ENCODE assay signal across 9 cellular contexts in genomic region chr18:395481-396250, GRCh38.
DNase-seq lines count a peak whose midpoint lies in the region; ATAC-seq, FAIRE-seq and TF ChIP-seq lines count a peak whose summit lies in the region.
"Had no signal": no experiment of that assay in that cellular context is flagged by ENCODE, and none has a peak within 500 bp of the region (broad histone marks: within the 10 kb centered on the region; RNA-seq: fewer than 3 reads in every experiment).

No MANE protein-coding gene starts in this region.

- peak overlapping the region; percentile 64 for H3K27ac Mint-ChIP-seq in type B pancreatic cell
- H3K27ac Mint-ChIP-seq: activated T-cell treated with anti-CD3 and anti-CD28 coated beads, Interleukin-2, amount 50 U/mL, for 72 hours; T-helper 2 cell treated with Interferon-gamma antibody and Interleukin-4, amounts not matched to agents 5 μg/mL and 100 μg/mL, for 36 hours had no signal

- WGBS in hepatocyte (ENCODE audit: low lambda C conversion rate, missing lambda C conversion rate): 46% methylated on average over 12 of the region's 12 CpGs

- TF ChIP-seq POLR2A in GM12891 (IDR thresholded peaks at IDR 0.05; ENCODE audit: low read depth, low read length): no peak

- H3K27ac ChIP-seq in hepatocyte: peak overlapping the region; percentile 85

- FAIRE-seq in HTR-8/SVneo (lab: Jason Lieb, UNC) (peak; percentile 60), GM12891 (lab: Jason Lieb, UNC) (no peak)

- peaks cover 65% of the 10 kb centered on the region for H3K4me1 ChIP-seq in hepatocyte (ENCODE audit: insufficient read depth)

- H3K27me3 Mint-ChIP-seq in type B pancreatic cell: peaks cover 4% of the 10 kb centered on the region

- no peaks in the 10 kb centered on the region for H3K9me2 ChIP-seq in hepatocyte (replicated peaks; ENCODE audit: insufficient read depth)

- H3K9me3 ChIP-seq in hepatocyte (ENCODE audit: low read depth): no peaks in the 10 kb centered on the region

- TF ChIP-seq CTCF in hepatocyte (IDR thresholded peaks at IDR 0.05; ENCODE audit: poor library complexity) (no peak), type B pancreatic cell (conservative IDR thresholded peaks at IDR 0.05) (no peak)

- H3K4me1 Mint-ChIP-seq in type B pancreatic cell (ENCODE audit: unreplicated experiment): peaks cover 72% of the 10 kb centered on the region

- H3K4me3 ChIP-seq in hepatocyte: no peak overlapping the region

- no peaks in the 10 kb centered on the region for H3K79me2 ChIP-seq in hepatocyte

- no peak overlapping the region for H2AFZ ChIP-seq in hepatocyte

- no peaks in the 10 kb centered on the region for H3K27me3 ChIP-seq in hepatocyte

- H4K20me1 ChIP-seq in hepatocyte (ENCODE audit: insufficient read depth, poor library complexity, severe bottlenecking): no peaks in the 10 kb centered on the region

- H3K9me3 Mint-ChIP-seq in type B pancreatic cell: peaks cover 5% of the 10 kb centered on the region
- H3K9me3 Mint-ChIP-seq: activated T-cell treated with anti-CD3 and anti-CD28 coated beads, Interleukin-2, amount 50 U/mL, for 72 hours; T-helper 2 cell treated with Interferon-gamma antibody and Interleukin-4, amounts not matched to agents 5 μg/mL and 100 μg/mL, for 36 hours had no signal

- peak overlapping the region; percentile 25 for H3K4me3 Mint-ChIP-seq in type B pancreatic cell
- H3K4me3 Mint-ChIP-seq: activated T-cell treated with anti-CD3 and anti-CD28 coated beads, Interleukin-2, amount 50 U/mL, for 72 hours; T-helper 2 cell treated with Interferon-gamma antibody and Interleukin-4, amounts not matched to agents 5 μg/mL and 100 μg/mL, for 36 hours had no signal

- H3K36me3 ChIP-seq in hepatocyte (replicated peaks; ENCODE audit: insufficient read depth, low read depth): no peaks in the 10 kb centered on the region

- peak overlapping the region; percentile 38 for H3K4me2 ChIP-seq in hepatocyte

- ATAC-seq in GM19463 (IDR thresholded peaks at IDR 0.05; ENCODE audit: unreplicated experiment): no peak
- ATAC-seq: activated T-cell treated with anti-CD3 and anti-CD28 coated beads, Interleukin-2, amount 50 U/mL, for 72 hours had no signal

- peaks cover 13% of the 10 kb centered on the region for H3K36me3 Mint-ChIP-seq in type B pancreatic cell

- peak; percentile 34 for DNase-seq in HTR-8/SVneo (ENCODE audit: insufficient read length, low spot score)
- DNase-seq in astrocyte of the hippocampus (ENCODE audit: low read depth, low spot score): peak; percentile 67
- DNase-seq in hepatocyte (ENCODE audit: low spot score): peak; percentile 57
- no peak for DNase-seq in type B pancreatic cell (ENCODE audit: extremely low spot score, unreplicated experiment)
- DNase-seq in central memory CD4-positive, alpha-beta T cell: no peak
- no peak for DNase-seq in GM12891 (ENCODE audit: insufficient read length, low spot score)
- DNase-seq: activated T-cell treated with anti-CD3 and anti-CD28 coated beads, Interleukin-2, amount 50 U/mL, for 72 hours had no signal

TF ChIP-seq in GM12891, 5 proteins besides CTCF, POLR2A, EP300 and RAD21:
- TF ChIP-seq TAF1 (IDR thresholded peaks at IDR 0.05; ENCODE audit: low read depth, low read length) (no peak), POU2F2 (IDR thresholded peaks at IDR 0.05; ENCODE audit: low read depth, low read length) (no peak)

Comparison
In these comparisons a context has a peak if more than half of its experiments do, and no peak if none do; other contexts are left out.
1. DNase-seq: peak in HTR-8/SVneo (single experiment), astrocyte of the hippocampus (single experiment) and hepatocyte (single experiment); none in type B pancreatic cell (single experiment), central memory CD4-positive, alpha-beta T cell (single experiment) and GM12891 (single experiment).